ENCODE assay signal across 8 cellular contexts in the genomic region with DNA sequence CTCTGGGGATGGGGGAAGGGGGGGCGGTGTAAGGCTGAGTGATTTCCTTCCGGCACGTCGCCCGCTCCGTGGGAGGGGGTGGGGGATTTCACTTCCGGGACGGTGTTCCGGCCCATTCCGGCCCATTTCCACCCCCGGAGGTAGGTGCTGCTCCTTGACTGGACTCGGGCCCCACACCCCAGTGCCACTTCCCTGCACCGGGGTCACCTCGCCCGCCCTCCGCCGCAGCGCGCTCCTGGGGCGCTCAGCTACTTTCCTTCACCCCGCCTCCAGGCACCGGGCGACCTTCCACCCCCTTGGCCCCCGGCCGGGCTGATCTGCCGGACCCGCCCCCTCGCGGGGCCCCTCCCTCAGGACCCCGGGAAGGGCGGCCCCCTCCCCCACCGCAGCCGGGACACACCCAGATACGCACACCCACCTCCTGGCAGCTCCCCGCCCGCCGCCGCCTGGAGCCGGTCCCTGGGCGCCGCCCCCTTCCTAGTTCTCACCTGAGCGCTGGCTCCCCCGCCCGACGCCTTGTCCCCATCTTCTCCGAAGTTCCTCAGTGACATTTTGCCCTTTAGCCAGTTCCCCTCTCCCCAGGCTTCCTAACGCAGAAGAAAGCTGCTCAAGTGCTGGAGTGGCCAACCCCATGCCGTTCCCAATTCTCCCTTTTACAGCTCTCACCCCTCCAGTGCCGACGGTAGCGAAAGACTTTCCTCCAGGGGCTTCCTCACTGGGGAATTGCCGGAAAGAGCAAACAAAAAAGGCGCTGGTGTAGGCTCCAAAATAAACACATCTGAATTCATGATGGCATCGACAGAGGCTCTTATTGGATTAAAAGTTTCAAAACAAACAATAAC.
A peak's percentile ranks its signal among the peaks of the same experiment; 100 is the strongest.
DNase-seq lines count a peak whose midpoint lies in the region; ATAC-seq lines count a peak whose summit lies in the region.

Gene ZBTB37 (plus strand): TSS at position 115 of the 842 bp plus-strand sequence. CDS start 1,846 bp downstream, outside the sequence.

- peaks cover 35 to 41% (median 37%) of the 10 kb centered on the region in 11 experiments; a peak in 21 of 22 replicates for H4K20me1 ChIP-seq in BLaER1 treated with 17β-estradiol and CSF1 and Interleukin-3, amounts not matched to agents 10 nM and 100 nM

- H3K36me3 ChIP-seq in BLaER1 treated with 17β-estradiol and CSF1 and Interleukin-3, amounts not matched to agents 10 nM and 100 nM, result peaks cover 37 to 55% (median 44%) of the 10 kb centered on the region in 11 experiments
- peaks cover 29 to 34% of the 10 kb centered on the region in 2 donors for H3K36me3 ChIP-seq in duodenal mucosa (ENCODE audit: control insufficient read depth in 1 of 2, insufficient read depth in 2 of 2, low read length in 2 of 2)

- no peaks in the 10 kb centered on the region; a peak in 1 of 22 replicates for H3K9me3 ChIP-seq in BLaER1 treated with 17β-estradiol and CSF1 and Interleukin-3, amounts not matched to agents 10 nM and 100 nM (replicated peaks in 1 of 11)
- no peaks in the 10 kb centered on the region for H3K9me3 ChIP-seq in duodenal mucosa (ENCODE audit: control insufficient read depth in 1 of 2, low read length in 2 of 2)

- H3K27ac Mint-ChIP-seq in memory B cell, result peak within 1 kb of the TSS; percentile 92

- peak within 1 kb of the TSS; percentile 86 to 97 (median 91) for H3K4me2 ChIP-seq in BLaER1 treated with 17β-estradiol and CSF1 and Interleukin-3, amounts not matched to agents 10 nM and 100 nM

- H3K9ac ChIP-seq in BLaER1 treated with 17β-estradiol and CSF1 and Interleukin-3, amounts not matched to agents 10 nM and 100 nM, result peak within 1 kb of the TSS; percentile 90 to 98 (median 93)
- H3K9ac ChIP-seq in duodenal mucosa (ENCODE audit: low read depth in 1 of 2, low read length in 2 of 2), result peak within 1 kb of the TSS; percentile 71 to 85

- peaks cover 45 to 70% (median 60%) of the 10 kb centered on the region in 10 experiments for H3K4me1 ChIP-seq in BLaER1 treated with 17β-estradiol and CSF1 and Interleukin-3, amounts not matched to agents 10 nM and 100 nM
- peaks cover 39 to 47% of the 10 kb centered on the region in 2 donors for H3K4me1 ChIP-seq in duodenal mucosa (ENCODE audit: control insufficient read depth in 1 of 2, insufficient read depth in 2 of 2, low read length in 2 of 2)

- ATAC-seq in GM19452 (IDR thresholded peaks at IDR 0.05; ENCODE audit: unreplicated experiment), result peak; percentile 60
- ATAC-seq in HG03565 (IDR thresholded peaks at IDR 0.05; ENCODE audit: unreplicated experiment), result peak; percentile 34
- peak; percentile 52 for ATAC-seq in memory B cell (ENCODE audit: low read depth)

- H3K27ac ChIP-seq in BLaER1 treated with 17β-estradiol and CSF1 and Interleukin-3, amounts not matched to agents 10 nM and 100 nM, result peak within 1 kb of the TSS; percentile 89 to 97 (median 94)
- peak within 1 kb of the TSS; percentile 97 for H3K27ac ChIP-seq in duodenal mucosa (ENCODE audit: low read depth, low read length)

- H3K27me3 ChIP-seq in BLaER1 treated with 17β-estradiol and CSF1 and Interleukin-3, amounts not matched to agents 10 nM and 100 nM, result no peaks in the 10 kb centered on the region
- H3K27me3 ChIP-seq in duodenal mucosa (ENCODE audit: control insufficient read depth in 1 of 2, insufficient read depth in 2 of 2, low read length in 2 of 2), result no peaks in the 10 kb centered on the region

- H3K4me3 Mint-ChIP-seq in memory B cell, result peak within 1 kb of the TSS; percentile 93

- H3K9me3 Mint-ChIP-seq in memory B cell, result no peaks in the 10 kb centered on the region

- no peaks in the 10 kb centered on the region for H3K27me3 Mint-ChIP-seq in memory B cell

- DNase-seq in NCI-H774 (lab: John Stamatoyannopoulos, UW) (peak; percentile 90), memory B cell (ENCODE audit: low spot score in 2 of 2) (peak; percentile 75)
- DNase-seq in activated CD4-positive, alpha-beta T cell treated with anti-CD3 and anti-CD28 coated beads, Interleukin-2, amount 50 U/mL, for 48 hours, result peak; percentile 95 to 97
- peak; percentile 90 for DNase-seq in stimulated activated CD8-positive, alpha-beta memory T cell treated with anti-CD3 and anti-CD28 coated beads, Interleukin-12 subunit alpha, Interleukin-12 subunit beta, amount 100 ng/mL, for 24 hours (ENCODE audit: extremely low read depth)

- H3K4me1 Mint-ChIP-seq in memory B cell, result peaks cover 47% of the 10 kb centered on the region

- peaks cover 41% of the 10 kb centered on the region for H3K36me3 Mint-ChIP-seq in memory B cell

- peak within 1 kb of the TSS; percentile 64 to 98 (median 91) for H3K4me3 ChIP-seq in BLaER1 treated with 17β-estradiol and CSF1 and Interleukin-3, amounts not matched to agents 10 nM and 100 nM
- peak within 1 kb of the TSS; percentile 92 to 95 for H3K4me3 ChIP-seq in duodenal mucosa (ENCODE audit: low read depth in 1 of 2, low read length in 2 of 2)

Comparison
In these comparisons a context has a peak if more than half of its experiments do, and no peak if none do; other contexts are left out.
1. Peak in every context shown above with its lines: DNase-seq, ATAC-seq, H3K4me3 ChIP-seq and H3K27ac ChIP-seq.